ENCODE assay signal across 8 cellular contexts in the genomic region with DNA sequence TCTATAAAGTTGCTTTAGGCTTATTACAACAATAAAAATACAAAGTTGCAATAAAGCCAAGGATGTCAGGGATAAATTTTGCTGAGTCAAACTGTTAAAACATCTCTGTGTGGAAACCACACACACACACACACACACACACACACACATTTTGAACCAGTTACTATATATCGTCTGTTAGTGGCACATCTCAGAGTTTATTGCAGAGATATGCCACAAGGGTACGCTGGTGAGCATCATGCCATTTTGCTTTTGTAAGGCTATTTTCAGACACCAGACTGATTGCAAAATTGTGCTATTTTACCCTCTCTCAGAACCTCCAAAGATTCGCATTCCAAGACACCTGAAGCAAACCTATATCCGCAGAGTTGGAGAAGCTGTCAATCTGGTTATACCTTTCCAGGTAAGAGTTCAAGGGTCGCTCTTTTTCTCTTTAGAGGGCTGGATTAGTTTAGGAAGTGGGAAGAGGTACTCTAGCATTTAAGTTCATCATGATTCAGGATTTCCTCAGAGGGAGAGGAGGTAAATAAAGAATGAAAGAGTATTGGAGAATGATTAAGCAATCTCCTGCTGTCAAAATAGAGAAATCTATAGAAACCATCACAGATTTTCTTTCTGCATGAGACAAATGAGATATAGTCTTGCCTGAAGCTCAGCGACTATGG. TPM values are rescaled to one million over a fixed set of nuclear protein-coding genes. Genes with fewer than 3 reads are reported as not detected.
DNase-seq lines count a peak whose midpoint lies in the region; ATAC-seq, FAIRE-seq and TF ChIP-seq lines count a peak whose summit lies in the region.

No MANE protein-coding gene starts in this region.

- TF ChIP-seq POLR2A in GM12892 (IDR thresholded peaks at IDR 0.05; ENCODE audit: low read depth, low read length), result no peak
- no peak for TF ChIP-seq POLR2A in transverse colon (IDR thresholded peaks at IDR 0.05)

- peaks cover 6% of the 10 kb centered on the region for H3K36me3 Mint-ChIP-seq in MCF 10A (ENCODE audit: insufficient read depth, unreplicated experiment)

- intact Hi-C loops in PC-9 (cut with micrococcal nuclease; ENCODE audit: unreplicated experiment), result no loop called here
- intact Hi-C loops in MCF 10A (cut with micrococcal nuclease), result no loop called here
- intact Hi-C loops in left colon (cut with DNase I, micrococcal nuclease), result no loop called here
- intact Hi-C loops in transverse colon (cut with DNase I; ENCODE audit: low total_unique reads), result no loop called here

- POLR2A ChIA-PET in PC-9 (lab: Charles Lee; ENCODE audit: unreplicated experiment), result no interaction called here
- POLR2A ChIA-PET in MCF 10A (lab: Yijun Ruan, JAX), result interaction anchor here (0.6 to 0.7 kb wide), 2 partner anchors 29 to 221 kb away, joined by 3 read pairs; no protein-coding TSS in a partner anchor

- CTCF ChIA-PET in PC-9 (lab: Charles Lee) (no interaction called here), MCF 10A (lab: Yijun Ruan, JAX) (interaction anchor here (0.5 kb wide), 1 partner anchor 163 kb away, joined by 3 read pairs; no protein-coding TSS in a partner anchor)

- H3K4me2 ChIP-seq in PC-9, result no peak overlapping the region

- FAIRE-seq in GM12892 (lab: Jason Lieb, UNC), result peak; percentile 27

- no peaks in the 10 kb centered on the region for H3K27me3 ChIP-seq in PC-9 (ENCODE audit: insufficient read depth, low read depth)
- H3K27me3 ChIP-seq in transverse colon, result no peaks in the 10 kb centered on the region

- H3F3A ChIP-seq in PC-9 (ENCODE audit: insufficient read depth, low read depth), result no peaks in the 10 kb centered on the region

- peaks cover 11% of the 10 kb centered on the region for H3K4me1 Mint-ChIP-seq in MCF 10A (ENCODE audit: insufficient read depth, unreplicated experiment)

- no peaks in the 10 kb centered on the region for H3K9me3 Mint-ChIP-seq in MCF 10A (ENCODE audit: unreplicated experiment)

- H3K4me3 Mint-ChIP-seq in MCF 10A (ENCODE audit: unreplicated experiment), result no peak overlapping the region

- H3K4me1 ChIP-seq in PC-9 (replicated peaks; ENCODE audit: insufficient read depth), result no peaks in the 10 kb centered on the region
- peaks cover 0 to 41% (median 20%) of the 10 kb centered on the region in 4 donors for H3K4me1 ChIP-seq in transverse colon

- H3K27me3 Mint-ChIP-seq in MCF 10A (ENCODE audit: insufficient read depth, unreplicated experiment), result peaks cover 18% of the 10 kb centered on the region

- no peaks in the 10 kb centered on the region for H3K79me2 ChIP-seq in PC-9 (ENCODE audit: low read depth)

- ATAC-seq in left colon, result peak; percentile 63
- no peak for ATAC-seq in HG03139 (IDR thresholded peaks at IDR 0.05; ENCODE audit: unreplicated experiment)

- in situ Hi-C loops in transverse colon (cut with MboI; ENCODE audit: low pct_ligation_motif_present in 1 of 4, low pct_unique_long_range_greater_than_20kb in 1 of 4, low sequenced_read_pairs in 3 of 4), result no loop called here

- BruUV-seq in PC-9 (replicated peaks; lab: Mats Ljungman, UMichigan) (no TSS peak), MCF 10A (replicated peaks; lab: Mats Ljungman, UMichigan) (no TSS peak)

- H4K20me1 ChIP-seq in PC-9 (ENCODE audit: insufficient read depth), result no peaks in the 10 kb centered on the region

- peak; percentile 26 for DNase-seq in AG08395 (ENCODE audit: low spot score)
- DNase-seq in GM12892 (ENCODE audit: insufficient read length), result no peak
- no peak for DNase-seq in PC-9
- peak; percentile 64 for DNase-seq in MCF 10A (ENCODE audit: unreplicated experiment)
- DNase-seq in left colon, result peak; percentile 37 to 41
- peak; percentile 58 for DNase-seq in transverse colon
- DNase-seq in activated CD4-positive, CD25-positive, alpha-beta regulatory T cell treated with anti-CD3 and anti-CD28 coated beads, Interleukin-2, amount 50 U/mL, for 72 hours, result no peak

- no peak for TF ChIP-seq EP300 in transverse colon (IDR thresholded peaks at IDR 0.05; ENCODE audit: low read depth)

- H3K27ac Mint-ChIP-seq in MCF 10A (ENCODE audit: low read depth, unreplicated experiment), result peak overlapping the region; percentile 57

- H3K9me2 ChIP-seq in PC-9 (ENCODE audit: insufficient read depth), result no peaks in the 10 kb centered on the region

- H2AFZ ChIP-seq in PC-9, result no peak overlapping the region

- no peaks in the 10 kb centered on the region for H3K36me3 ChIP-seq in PC-9 (ENCODE audit: low read depth)
- H3K36me3 ChIP-seq in transverse colon, result no peaks in the 10 kb centered on the region

- TF ChIP-seq CTCF in PC-9 (conservative IDR thresholded peaks at IDR 0.05) (peak; percentile 56), MCF 10A (IDR thresholded peaks at IDR 0.05; ENCODE audit: unreplicated experiment) (peak; percentile 34), transverse colon (IDR thresholded peaks at IDR 0.05) (peak; percentile 51 to 80 (median 54))

- no peak overlapping the region for H3K4me3 ChIP-seq in PC-9
- no peak overlapping the region for H3K4me3 ChIP-seq in transverse colon

- 26 to 41% methylated on average over 4 to 6 of the region's 6 CpGs for WGBS in transverse colon (ENCODE audit: low coverage in 1 of 2), 2 donors

- no peaks in the 10 kb centered on the region for H3K9me3 ChIP-seq in PC-9 (ENCODE audit: insufficient read depth, low read depth)
- H3K9me3 ChIP-seq in transverse colon, result no peaks in the 10 kb centered on the region

- H3K27ac ChIP-seq in PC-9 (no peak overlapping the region), transverse colon (peak overlapping the region; percentile 4 to 38 (median 34))

RNA-seq across cellular contexts. Expression of a gene that starts 27.3 kb away (rescaled TPM):
- polyA plus RNA-seq in GM12892 (2012; ENCODE audit: missing spikeins), result 12.5 TPM
- total RNA-seq in PC-9 (2021) (4.8 and 6.1 TPM in 2 replicates), MCF 10A (2022) (28.1 and 33.5 TPM in 2 replicates), left colon (100 to 1,000 TPM in 1 of 2 donors, 10 to 100 TPM in 1; 92.5 to 104 TPM), transverse colon (100 to 1,000 TPM; 114 to 215 (median 138) TPM)

Comparison
In these comparisons a context has a peak if more than half of its experiments do, and no peak if none do; other contexts are left out.
1. DNase-seq: peak in AG08395 (single experiment), MCF 10A (single experiment), left colon (2 of 2) and transverse colon (single experiment); none in GM12892 (single experiment), PC-9 (0 of 2) and activated CD4-positive, CD25-positive, alpha-beta regulatory T cell treated with anti-CD3 and anti-CD28 coated beads, Interleukin-2, amount 50 U/mL, for 72 hours (single experiment).
2. Peak in every context shown above with its lines, with median percentiles within 50 percentile points of each other: CTCF ChIP-seq.